Comparison of ENCODE assay signal across 13 cellular contexts in the genomic region with DNA sequence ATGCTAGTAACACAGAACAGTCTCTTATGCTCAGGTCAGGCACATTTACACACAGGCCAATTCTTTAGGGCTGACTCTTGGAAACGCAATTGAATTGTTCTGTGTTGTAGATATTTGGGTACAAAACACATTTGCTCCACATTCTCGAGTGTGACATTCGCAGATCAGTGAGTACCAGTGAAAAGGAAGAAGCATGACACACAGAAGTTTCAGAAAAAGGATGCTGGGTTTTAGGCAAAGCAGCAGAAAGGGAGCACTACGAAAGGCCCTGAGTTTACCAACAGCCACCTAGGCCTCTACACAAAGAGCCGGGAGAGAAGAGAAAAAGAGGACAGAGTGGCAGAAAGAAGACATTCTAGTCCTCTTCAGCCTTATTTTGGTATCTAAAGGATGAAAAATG.
A peak's percentile ranks its signal among the peaks of the same experiment; 100 is the strongest.
DNase-seq lines count a peak whose midpoint lies in the region; ATAC-seq lines count a peak whose summit lies in the region.
"Had no signal": no experiment of that assay in that cellular context is flagged by ENCODE, and none has a peak within 500 bp of the region (broad histone marks: within the 10 kb centered on the region; RNA-seq: fewer than 3 reads in every experiment).

No MANE protein-coding gene starts in this region.

- H3K9me3 Mint-ChIP-seq in activated T-helper 1 cell treated with anti-CD3 and anti-CD28 coated beads, Interleukin-12 subunit alpha, Interleukin-12 subunit beta, Interleukin-2, Interleukin-4 antibody, amounts not matched to agents 30 ng/mL and 10 ng/mL and 1 ng/mL, durations not matched to agents 14 hours and 24 hours and 36 hours = peaks cover 7% of the 10 kb centered on the region
- H3K9me3 Mint-ChIP-seq in stimulated activated naive B cell treated with anti-CD40 and anti-IgM and Interleukin-4, amounts not matched to agents 10 μg/mL and 1 μg/mL and 100 μg/mL, for 72 hours = peaks cover 6% of the 10 kb centered on the region in 2 donors

- H3K27ac Mint-ChIP-seq in activated T-helper 1 cell treated with anti-CD3 and anti-CD28 coated beads, Interleukin-12 subunit alpha, Interleukin-12 subunit beta, Interleukin-2, Interleukin-4 antibody, amounts not matched to agents 30 ng/mL and 10 ng/mL and 1 ng/mL, durations not matched to agents 14 hours and 24 hours and 36 hours = peak overlapping the region; percentile 92
- peak overlapping the region; percentile 97 for H3K27ac Mint-ChIP-seq in stimulated activated naive B cell treated with anti-CD40 and anti-IgM and Interleukin-4, amounts not matched to agents 10 μg/mL and 1 μg/mL and 100 μg/mL, for 72 hours

- H3K4me1 Mint-ChIP-seq in activated T-helper 1 cell treated with anti-CD3 and anti-CD28 coated beads, Interleukin-12 subunit alpha, Interleukin-12 subunit beta, Interleukin-2, Interleukin-4 antibody, amounts not matched to agents 30 ng/mL and 10 ng/mL and 1 ng/mL, durations not matched to agents 14 hours and 24 hours and 36 hours (ENCODE audit: low read depth) = peaks cover 96% of the 10 kb centered on the region
- H3K4me1 Mint-ChIP-seq in stimulated activated naive B cell treated with anti-CD40 and anti-IgM and Interleukin-4, amounts not matched to agents 10 μg/mL and 1 μg/mL and 100 μg/mL, for 72 hours = peaks cover 70 to 98% of the 10 kb centered on the region in 2 donors

- peak; percentile 31 for ATAC-seq in HG02870 (IDR thresholded peaks at IDR 0.05; ENCODE audit: unreplicated experiment)
- peak; percentile 30 to 36 for ATAC-seq in stimulated activated naive B cell treated with anti-CD40 and anti-IgM and Interleukin-4, amounts not matched to agents 10 μg/mL and 1 μg/mL and 100 μg/mL, for 72 hours (replicated peaks)
- ATAC-seq: A549 had no signal

- no peaks in the 10 kb centered on the region for H3K27me3 Mint-ChIP-seq in activated T-helper 1 cell treated with anti-CD3 and anti-CD28 coated beads, Interleukin-12 subunit alpha, Interleukin-12 subunit beta, Interleukin-2, Interleukin-4 antibody, amounts not matched to agents 30 ng/mL and 10 ng/mL and 1 ng/mL, durations not matched to agents 14 hours and 24 hours and 36 hours (ENCODE audit: insufficient read depth)
- no peaks in the 10 kb centered on the region for H3K27me3 Mint-ChIP-seq in stimulated activated naive B cell treated with anti-CD40 and anti-IgM and Interleukin-4, amounts not matched to agents 10 μg/mL and 1 μg/mL and 100 μg/mL, for 72 hours

- intact Hi-C loops in activated T-helper 1 cell treated with anti-CD3 and anti-CD28 coated beads, Interleukin-12 subunit alpha, Interleukin-12 subunit beta, Interleukin-2, Interleukin-4 antibody, amounts not matched to agents 30 ng/mL and 10 ng/mL and 1 ng/mL, durations not matched to agents 14 hours and 24 hours and 36 hours (cut with micrococcal nuclease) = loop anchor here (5.0 to 10.0 kb wide), 6 partner anchors 103 to 825 kb away; a partner anchor contains a TSS

- H3K36me3 Mint-ChIP-seq in activated T-helper 1 cell treated with anti-CD3 and anti-CD28 coated beads, Interleukin-12 subunit alpha, Interleukin-12 subunit beta, Interleukin-2, Interleukin-4 antibody, amounts not matched to agents 30 ng/mL and 10 ng/mL and 1 ng/mL, durations not matched to agents 14 hours and 24 hours and 36 hours (ENCODE audit: low read depth) = peaks cover 23% of the 10 kb centered on the region
- peaks cover 4 to 10% of the 10 kb centered on the region in 2 donors for H3K36me3 Mint-ChIP-seq in stimulated activated naive B cell treated with anti-CD40 and anti-IgM and Interleukin-4, amounts not matched to agents 10 μg/mL and 1 μg/mL and 100 μg/mL, for 72 hours

- peak; percentile 66 for DNase-seq in activated CD8-positive, alpha-beta memory T cell treated with anti-CD3 and anti-CD28 coated beads for 24 hours
- no peak for DNase-seq in activated CD8-positive, alpha-beta memory T cell treated with anti-CD3 and anti-CD28 coated beads, Interleukin-2, amount 50 U/mL, for 48 hours
- DNase-seq in activated T-helper 1 cell treated with anti-CD3 and anti-CD28 coated beads, Interleukin-12 subunit alpha, Interleukin-12 subunit beta, Interleukin-2, Interleukin-4 antibody, amounts not matched to agents 30 ng/mL and 10 ng/mL and 1 ng/mL, durations not matched to agents 14 hours and 24 hours and 36 hours (ENCODE audit: low spot score) = no peak
- peak; percentile 36 for DNase-seq in stimulated activated naive B cell treated with anti-CD40 and anti-IgM and Interleukin-4, amounts not matched to agents 10 μg/mL and 1 μg/mL and 100 μg/mL, for 72 hours
- DNase-seq in HCEC 1CT (no peak), NCI-H1417 treated with DMSO at 0.1 percent for 48 hours (lab: John Stamatoyannopoulos, UW) (no peak), EL (no peak)
- DNase-seq: esophagus squamous epithelium, NCI-H526, stomach had no signal

- H3K4me3 Mint-ChIP-seq in activated T-helper 1 cell treated with anti-CD3 and anti-CD28 coated beads, Interleukin-12 subunit alpha, Interleukin-12 subunit beta, Interleukin-2, Interleukin-4 antibody, amounts not matched to agents 30 ng/mL and 10 ng/mL and 1 ng/mL, durations not matched to agents 14 hours and 24 hours and 36 hours = peak overlapping the region; percentile 56
- peak overlapping the region; percentile 2 to 17 for H3K4me3 Mint-ChIP-seq in stimulated activated naive B cell treated with anti-CD40 and anti-IgM and Interleukin-4, amounts not matched to agents 10 μg/mL and 1 μg/mL and 100 μg/mL, for 72 hours
- H3K4me3 Mint-ChIP-seq: nephron had no signal

Comparison
In these comparisons a context has a peak if more than half of its experiments do, and no peak if none do; other contexts are left out.
1. DNase-seq: peak in activated CD8-positive, alpha-beta memory T cell treated with anti-CD3 and anti-CD28 coated beads for 24 hours (single experiment) and stimulated activated naive B cell treated with anti-CD40 and anti-IgM and Interleukin-4, amounts not matched to agents 10 μg/mL and 1 μg/mL and 100 μg/mL, for 72 hours (single experiment); none in activated CD8-positive, alpha-beta memory T cell treated with anti-CD3 and anti-CD28 coated beads, Interleukin-2, amount 50 U/mL, for 48 hours (single experiment), activated T-helper 1 cell treated with anti-CD3 and anti-CD28 coated beads, Interleukin-12 subunit alpha, Interleukin-12 subunit beta, Interleukin-2, Interleukin-4 antibody, amounts not matched to agents 30 ng/mL and 10 ng/mL and 1 ng/mL, durations not matched to agents 14 hours and 24 hours and 36 hours (single experiment), HCEC 1CT (single experiment), NCI-H1417 treated with DMSO at 0.1 percent for 48 hours (single experiment) and EL (single experiment).